ENCODE assay signal across 16 cellular contexts in the genomic region with DNA sequence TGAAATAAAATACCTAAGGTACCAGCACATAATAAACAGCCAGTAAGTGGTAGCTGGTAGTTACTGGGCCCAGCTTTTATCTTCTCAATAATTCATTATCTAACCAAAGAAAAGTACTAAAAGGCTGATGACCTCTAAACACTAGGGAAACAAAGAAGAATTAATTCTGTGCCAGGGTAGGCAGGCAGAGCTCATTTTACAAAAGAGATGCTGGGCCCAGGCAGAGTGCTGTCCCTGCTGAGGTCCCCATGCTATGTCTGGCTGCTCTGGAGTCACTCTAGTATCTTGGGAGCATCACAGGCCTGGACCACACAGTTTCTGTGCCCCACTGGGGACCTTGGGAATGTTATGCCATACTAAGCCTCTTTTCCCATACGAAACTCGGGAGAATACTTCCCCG. TPM values are rescaled to one million over a fixed set of nuclear protein-coding genes. Genes with fewer than 3 reads are reported as not detected.
DNase-seq lines count a peak whose midpoint lies in the region; ATAC-seq and TF ChIP-seq lines count a peak whose summit lies in the region.
"Had no signal": no experiment of that assay in that cellular context is flagged by ENCODE, and none has a peak within 500 bp of the region (broad histone marks: within the 10 kb centered on the region; RNA-seq: fewer than 3 reads in every experiment).

No MANE protein-coding gene starts in this region.

- H3K27ac ChIP-seq in hepatocyte (peak overlapping the region; percentile 62), rectal smooth muscle tissue (ENCODE audit: low read depth, low read length) (peak overlapping the region; percentile 52)

- intact Hi-C loops in Right ventricle myocardium superior (cut with DNase I), result no loop called here
- intact Hi-C loops in left cardiac atrium (cut with DNase I), result no loop called here

- peaks cover 70% of the 10 kb centered on the region for H3K79me2 ChIP-seq in hepatocyte

- peaks cover 13% of the 10 kb centered on the region for H4K20me1 ChIP-seq in hepatocyte (ENCODE audit: insufficient read depth, poor library complexity, severe bottlenecking)

- 92% methylated on average over 3 of the region's 3 CpGs for WGBS in hepatocyte (ENCODE audit: low lambda C conversion rate, missing lambda C conversion rate)

- H3K27me3 ChIP-seq in hepatocyte (no peaks in the 10 kb centered on the region), rectal smooth muscle tissue (ENCODE audit: control insufficient read depth, insufficient read depth, low read length) (no peaks in the 10 kb centered on the region)

- peak; percentile 30 for ATAC-seq in Right ventricle myocardium superior (ENCODE audit: poor library complexity)
- ATAC-seq in left cardiac atrium, result no peak
- ATAC-seq in HG03196 (IDR thresholded peaks at IDR 0.05; ENCODE audit: unreplicated experiment), result no peak
- no peak for ATAC-seq in activated naive CD4-positive, alpha-beta T cell treated with anti-CD3 and anti-CD28 coated beads, Interleukin-2, amount 50 U/mL, for 72 hours
- ATAC-seq in HG03521 (IDR thresholded peaks at IDR 0.05; ENCODE audit: unreplicated experiment), result no peak
- ATAC-seq: activated naive CD8-positive, alpha-beta T cell treated with anti-CD3 and anti-CD28 coated beads, Interleukin-2, amount 50 U/mL, for 24 hours had no signal

- DNase-seq in Right ventricle myocardium superior (no peak), left cardiac atrium (no peak), hepatocyte (ENCODE audit: low spot score) (no peak), NCI-H1436 treated with DMSO at 0.1 percent for 48 hours (lab: John Stamatoyannopoulos, UW) (no peak)
- DNase-seq in activated naive CD4-positive, alpha-beta T cell treated with anti-CD3 and anti-CD28 coated beads, Interleukin-2, amount 50 U/mL, for 72 hours (ENCODE audit: low spot score in 2 of 2), result no peak
- DNase-seq: activated CD4-positive, alpha-beta T cell treated with anti-CD3 and anti-CD28 coated beads for 4 hours; activated naive CD8-positive, alpha-beta T cell treated with anti-CD3 and anti-CD28 coated beads, Interleukin-2, amount 50 U/mL, for 24 hours; CD8-positive, alpha-beta memory T cell; cortex of kidney; mesendoderm; NCI-H2081 treated with DMSO at 0.1 percent for 48 hours; NCI-H82; stimulated activated CD4-positive, alpha-beta T cell treated with anti-CD3 and anti-CD28 coated beads, Interleukin-15, amount 100 ng/mL, for 24 hours had no signal

- H3K4me3 ChIP-seq in hepatocyte, result no peak overlapping the region
- H3K4me3 ChIP-seq in rectal smooth muscle tissue (ENCODE audit: low read length), result no peak overlapping the region

- H3K36me3 Mint-ChIP-seq in activated naive CD4-positive, alpha-beta T cell treated with anti-CD3 and anti-CD28 coated beads, Interleukin-2, amount 50 U/mL, for 72 hours, result peaks cover 22 to 27% of the 10 kb centered on the region in 2 donors

- no peak overlapping the region for H2AFZ ChIP-seq in hepatocyte

- H3K9me2 ChIP-seq in hepatocyte (replicated peaks; ENCODE audit: insufficient read depth), result no peaks in the 10 kb centered on the region

- H3K4me1 ChIP-seq in hepatocyte (ENCODE audit: insufficient read depth), result no peaks in the 10 kb centered on the region
- H3K4me1 ChIP-seq in rectal smooth muscle tissue (ENCODE audit: control insufficient read depth, insufficient read depth, low read length), result peaks cover 7% of the 10 kb centered on the region

- no peak for TF ChIP-seq CTCF in hepatocyte (IDR thresholded peaks at IDR 0.05; ENCODE audit: poor library complexity)

- no peaks in the 10 kb centered on the region for H3K9me3 ChIP-seq in hepatocyte (ENCODE audit: low read depth)

- no peak overlapping the region for H3K4me2 ChIP-seq in hepatocyte

- no peak overlapping the region for H3K9ac ChIP-seq in rectal smooth muscle tissue (ENCODE audit: low read length)

- H3K27ac Mint-ChIP-seq in activated naive CD4-positive, alpha-beta T cell treated with anti-CD3 and anti-CD28 coated beads, Interleukin-2, amount 50 U/mL, for 72 hours, result peak overlapping the region in 1 of 2 donors; percentile 75
- H3K27ac Mint-ChIP-seq: activated naive CD8-positive, alpha-beta T cell treated with anti-CD3 and anti-CD28 coated beads, Interleukin-2, amount 50 U/mL, for 24 hours had no signal

- no peaks in the 10 kb centered on the region for H3K9me3 Mint-ChIP-seq in activated naive CD4-positive, alpha-beta T cell treated with anti-CD3 and anti-CD28 coated beads, Interleukin-2, amount 50 U/mL, for 72 hours
- H3K9me3 Mint-ChIP-seq: activated naive CD8-positive, alpha-beta T cell treated with anti-CD3 and anti-CD28 coated beads, Interleukin-2, amount 50 U/mL, for 24 hours; CD8-positive, alpha-beta memory T cell had no signal

- no peaks in the 10 kb centered on the region for H3K36me3 ChIP-seq in hepatocyte (replicated peaks; ENCODE audit: insufficient read depth, low read depth)
- peaks cover 10% of the 10 kb centered on the region for H3K36me3 ChIP-seq in rectal smooth muscle tissue (ENCODE audit: control insufficient read depth, insufficient read depth, low read length)

RNA-seq across cellular contexts. Expression of a gene that starts 18.2 kb away (rescaled TPM):
- total RNA-seq in Right ventricle myocardium superior, result 13.7 TPM
- total RNA-seq in left cardiac atrium, result 10 to 100 TPM; 14.3 to 14.7 TPM
- total RNA-seq in hepatocyte, result 11.8 and 14.8 TPM in 2 replicates
- 3.8 and 4.7 TPM in 2 replicates for polyA plus RNA-seq in hepatocyte
- total RNA-seq in activated naive CD4-positive, alpha-beta T cell treated with anti-CD3 and anti-CD28 coated beads, Interleukin-2, amount 50 U/mL, for 72 hours, result 10 to 100 TPM; 22.7 to 34.2 TPM

RNA-seq across cellular contexts. Expression of a gene that starts 41.9 kb away (rescaled TPM):
- total RNA-seq in Right ventricle myocardium superior (6.5 TPM), left cardiac atrium (10 to 100 TPM; 13.4 to 13.8 TPM), hepatocyte (40.6 and 51.4 TPM in 2 replicates)
- 9.0 and 12.9 TPM in 2 replicates for polyA plus RNA-seq in hepatocyte
- 10 to 100 TPM; 15.4 to 22.2 TPM for total RNA-seq in activated naive CD4-positive, alpha-beta T cell treated with anti-CD3 and anti-CD28 coated beads, Interleukin-2, amount 50 U/mL, for 72 hours
